ENCODE assay signal across 25 cellular contexts in genomic region chrX:8191022-8191421, GRCh38. TPM values are rescaled to one million over a fixed set of nuclear protein-coding genes. Genes with fewer than 3 reads are reported as not detected.
DNase-seq lines count a peak whose midpoint lies in the region; ATAC-seq, FAIRE-seq and TF ChIP-seq lines count a peak whose summit lies in the region.
"Had no signal": no experiment of that assay in that cellular context is flagged by ENCODE, and none has a peak within 500 bp of the region (broad histone marks: within the 10 kb centered on the region; RNA-seq: fewer than 3 reads in every experiment).

No MANE protein-coding gene starts in this region.

- H3K4me3 ChIP-seq in HepG2 (replicated peaks in 1 of 3; ENCODE audit: insufficient read depth in 1 of 3, low read depth in 2 of 3, low read length in 3 of 3) = no peak overlapping the region
- no peak overlapping the region for H3K4me3 ChIP-seq in right lobe of liver
- no peak overlapping the region for H3K4me3 ChIP-seq in breast epithelium
- no peak overlapping the region for H3K4me3 ChIP-seq in left lung
- H3K4me3 ChIP-seq: A549, left ventricle myocardium inferior had no signal

- FAIRE-seq in HepG2 (lab: Jason Lieb, UNC) = no peak
- no peak for FAIRE-seq in urothelium cell line (lab: Jason Lieb, UNC)
- FAIRE-seq: A549 had no signal

- intact Hi-C loops in HepG2 (cut with micrococcal nuclease; ENCODE audit: unreplicated experiment) = no loop called here
- intact Hi-C loops in right lobe of liver (cut with DNase I) = no loop called here
- intact Hi-C loops in breast epithelium (cut with DNase I; ENCODE audit: low total_unique reads) = no loop called here
- intact Hi-C loops in left lung (cut with DNase I) = no loop called here

- 5% methylated on average over 3 of the region's 8 CpGs for WGBS in HepG2 (ENCODE audit: low lambda C conversion rate)
- 90% methylated on average over 1 of the region's 8 CpGs for WGBS in right lobe of liver (ENCODE audit: insufficient coverage, low coverage, low lambda C conversion rate, missing lambda C conversion rate)

- H2AFZ ChIP-seq in HepG2 (ENCODE audit: low read length) = no peak overlapping the region

- TF ChIP-seq POLR2A in HepG2 (IDR thresholded peaks at IDR 0.05; ENCODE audit: insufficient read depth in 1 of 2, low read depth in 2 of 2, low read length in 2 of 2) = no peak
- no peak for TF ChIP-seq POLR2A in right lobe of liver (IDR thresholded peaks at IDR 0.05)
- no peak for TF ChIP-seq POLR2A in breast epithelium (IDR thresholded peaks at IDR 0.05)

- ATAC-seq in HepG2 (no peak), right lobe of liver (no peak), left lung (peak; percentile 98)
- ATAC-seq: A549; naive thymus-derived CD4-positive, alpha-beta T cell had no signal

- CTCF ChIA-PET in HepG2 (lab: Yijun Ruan, JAX; ENCODE audit: low intra/inter-chr PET ratio, low total read pairs) = no interaction called here

- POLR2A ChIA-PET in HepG2 (lab: Yijun Ruan, JAX) = no interaction called here

- no peaks in the 10 kb centered on the region for H3K4me1 ChIP-seq in HepG2 (ENCODE audit: insufficient read depth, low read length)
- no peaks in the 10 kb centered on the region for H3K4me1 ChIP-seq in right lobe of liver
- no peaks in the 10 kb centered on the region for H3K4me1 ChIP-seq in breast epithelium
- no peaks in the 10 kb centered on the region for H3K4me1 ChIP-seq in left lung
- H3K4me1 ChIP-seq: A549, left ventricle myocardium inferior had no signal

- no peaks in the 10 kb centered on the region for H3K79me2 ChIP-seq in HepG2 (ENCODE audit: insufficient read depth, low read length)

- TF ChIP-seq RAD21 in HepG2 (CRISPR knock-in tag; IDR thresholded peaks at IDR 0.05) = no peak

- H4K20me1 ChIP-seq in HepG2 (ENCODE audit: insufficient read depth, low read length) = no peaks in the 10 kb centered on the region

- no TSS peak for BruUV-seq in HepG2 (replicated peaks; lab: Mats Ljungman, UMichigan)

- TF ChIP-seq CTCF in HepG2 (CRISPR knock-in tag; IDR thresholded peaks at IDR 0.05) = no peak
- TF ChIP-seq CTCF in right lobe of liver (IDR thresholded peaks at IDR 0.05) = no peak
- no peak for TF ChIP-seq CTCF in breast epithelium (IDR thresholded peaks at IDR 0.05)
- TF ChIP-seq CTCF in left lung (IDR thresholded peaks at IDR 0.05) = no peak

- H3K9me3 ChIP-seq in HepG2 (ENCODE audit: low read length) (no peaks in the 10 kb centered on the region), right lobe of liver (no peaks in the 10 kb centered on the region), breast epithelium (peaks cover 0 to 4% of the 10 kb centered on the region in 2 donors), left lung (no peaks in the 10 kb centered on the region)
- H3K9me3 ChIP-seq: A549 had no signal

- no peaks in the 10 kb centered on the region for H3K36me3 ChIP-seq in HepG2 (replicated peaks in 1 of 2; ENCODE audit: control insufficient read depth in 1 of 2, insufficient read depth in 2 of 2, low read length in 2 of 2)
- H3K36me3 ChIP-seq in right lobe of liver = no peaks in the 10 kb centered on the region
- no peaks in the 10 kb centered on the region for H3K36me3 ChIP-seq in breast epithelium
- H3K36me3 ChIP-seq in left lung = no peaks in the 10 kb centered on the region
- H3K36me3 ChIP-seq: left ventricle myocardium inferior had no signal

- H3K4me2 ChIP-seq in HepG2 (ENCODE audit: low read depth, low read length) = no peak overlapping the region
- H3K4me2 ChIP-seq: A549 had no signal

- in situ Hi-C loops in HepG2 (cut with HindIII; ENCODE audit: extremely low pct_ligation_motif_present, low pct_unique_long_range_greater_than_20kb) = no loop called here

- no peak overlapping the region for H3K9ac ChIP-seq in HepG2 (ENCODE audit: insufficient read depth, low read depth, low read length)

- H3K27ac ChIP-seq in HepG2 (ENCODE audit: extremely low read length, insufficient read depth, low read length) (no peak overlapping the region), right lobe of liver (no peak overlapping the region), breast epithelium (no peak overlapping the region), left lung (no peak overlapping the region)
- H3K27ac ChIP-seq: A549, left ventricle myocardium inferior had no signal

- DNase-seq in HepG2 (ENCODE audit: low spot score) (no peak), right lobe of liver (no peak), breast epithelium (ENCODE audit: low spot score in 2 of 2) (peak; percentile 27 to 55), left lung (peak in 1 of 2 donors; percentile 47), urothelium cell line (ENCODE audit: low spot score) (peak; percentile 62), mucosa of gallbladder (ENCODE audit: low spot score) (no peak), HUDEP-2 (lab: John Stamatoyannopoulos, UW; ENCODE audit: unreplicated experiment in 76 of 76) (no peak)
- DNase-seq in activated CD4-positive, alpha-beta T cell treated with anti-CD3 and anti-CD28 coated beads for 4 hours = no peak
- DNase-seq: activated CD4-positive, alpha-beta T cell treated with anti-CD3 and anti-CD28 coated beads for 1 hour; activated gamma-delta T cell; amniotic stem cell; C1 segment of cervical spinal cord; cerebellar nuclear complex; H7; left ventricle myocardium inferior; naive thymus-derived CD4-positive, alpha-beta T cell; NCI-H1694; NCI-H510A; stimulated activated naive CD4-positive, alpha-beta T cell treated with Interleukin-2 at 50 U/mL for 16 hours; T-helper 9 cell had no signal

- TF ChIP-seq EP300 in HepG2 (IDR thresholded peaks at IDR 0.05; ENCODE audit: low read depth in 2 of 2, low read length in 2 of 2) (no peak), HepG2 (CRISPR knock-in tag; IDR thresholded peaks at IDR 0.05; ENCODE audit: borderline replicate concordance) (no peak)

- H3K27me3 ChIP-seq in HepG2 (ENCODE audit: control insufficient read depth in 1 of 2, insufficient read depth in 2 of 2, low read length in 2 of 2) (no peaks in the 10 kb centered on the region), right lobe of liver (no peaks in the 10 kb centered on the region), breast epithelium (no peaks in the 10 kb centered on the region), left lung (no peaks in the 10 kb centered on the region)

TF ChIP-seq in HepG2, 621 proteins besides CTCF, POLR2A, EP300 and RAD21:
- TF ChIP-seq FOSL2 (CRISPR knock-in tag; IDR thresholded peaks at IDR 0.05) = peak; percentile 64
- TF ChIP-seq FOXO4 (CRISPR knock-in tag; conservative IDR thresholded peaks at IDR 0.05) = no peak

RNA-seq across cellular contexts. Expression of gene VCX2, which starts 20.0 kb away (rescaled TPM):
- total RNA-seq in HepG2 (2016; rRNA removed; fragmentation: Illumina TruSeq; extraction: Trizol) (not detected in 2 replicates), right lobe of liver (not detected), breast epithelium (not detected), left lung (not detected), mucosa of gallbladder (not detected)
- total RNA-seq in HepG2 (2016; cell fraction: cytosol; rRNA removed; fragmentation: Illumina TruSeq; extraction: Trizol; ENCODE audit: low read depth) = not detected in 2 replicates
- not detected in 2 replicates for total RNA-seq in HepG2 (2016; cell fraction: insoluble cytoplasmic fraction; rRNA removed; fragmentation: Illumina TruSeq; extraction: Trizol)
- not detected in 2 replicates for total RNA-seq in HepG2 (2016; cell fraction: membrane; rRNA removed; fragmentation: Illumina TruSeq; extraction: Trizol)
- total RNA-seq in HepG2 (2016; cell fraction: nucleus; rRNA removed; fragmentation: Illumina TruSeq; extraction: Trizol) = not detected in 2 replicates
- polyA plus RNA-seq in HepG2 (2011; rRNA removed) = not detected in 2 replicates
- polyA plus RNA-seq in HepG2 (2011; cell fraction: cytosol; rRNA removed) = not detected in 2 replicates
- not detected in 2 replicates for polyA plus RNA-seq in HepG2 (2011; cell fraction: nucleus; rRNA removed)
- polyA plus RNA-seq in HepG2 (2012) = not detected in 2 replicates
- not detected in 2 replicates for polyA plus RNA-seq in HepG2 (2016; cell fraction: cytosol; fragmentation: Illumina TruSeq; extraction: Trizol; ENCODE audit: low read depth)
- not detected in 2 replicates for polyA plus RNA-seq in HepG2 (2016; cell fraction: insoluble cytoplasmic fraction; fragmentation: Illumina TruSeq; extraction: Trizol; ENCODE audit: low read depth)
- polyA plus RNA-seq in HepG2 (2016; cell fraction: membrane; fragmentation: Illumina TruSeq; extraction: Trizol; ENCODE audit: low read depth) = not detected in 2 replicates
- not detected in 2 replicates for polyA plus RNA-seq in HepG2 (2016; cell fraction: nucleus; fragmentation: Illumina TruSeq; extraction: Trizol; ENCODE audit: insufficient read depth, low read depth)
- polyA minus RNA-seq in HepG2 (2011; rRNA and poly(A)+ RNA removed; ENCODE audit: low replicate concordance) = not detected in 2 replicates
- polyA minus RNA-seq in HepG2 (2011; cell fraction: cytosol; rRNA and poly(A)+ RNA removed) = not detected in 2 replicates
- polyA minus RNA-seq in HepG2 (2011; cell fraction: nucleus; rRNA and poly(A)+ RNA removed) = not detected in 2 replicates
- total RNA-seq: Daoy; H7; left ventricle myocardium inferior; naive thymus-derived CD4-positive, alpha-beta T cell; posterior vena cava; SK-MEL-5; urinary bladder had no signal
- polyA plus RNA-seq: A549; naive thymus-derived CD4-positive, alpha-beta T cell; urinary bladder had no signal

Comparison
In these comparisons a context has a peak if more than half of its experiments do, and no peak if none do; other contexts are left out.
1. DNase-seq: peak in breast epithelium (2 of 2) and urothelium cell line (single experiment); none in HepG2 (single experiment), right lobe of liver (0 of 3), activated CD4-positive, alpha-beta T cell treated with anti-CD3 and anti-CD28 coated beads for 4 hours (0 of 2), mucosa of gallbladder (single experiment) and HUDEP-2 (0 of 76).